ENCODE assay signal across 29 cellular contexts in the genomic region with DNA sequence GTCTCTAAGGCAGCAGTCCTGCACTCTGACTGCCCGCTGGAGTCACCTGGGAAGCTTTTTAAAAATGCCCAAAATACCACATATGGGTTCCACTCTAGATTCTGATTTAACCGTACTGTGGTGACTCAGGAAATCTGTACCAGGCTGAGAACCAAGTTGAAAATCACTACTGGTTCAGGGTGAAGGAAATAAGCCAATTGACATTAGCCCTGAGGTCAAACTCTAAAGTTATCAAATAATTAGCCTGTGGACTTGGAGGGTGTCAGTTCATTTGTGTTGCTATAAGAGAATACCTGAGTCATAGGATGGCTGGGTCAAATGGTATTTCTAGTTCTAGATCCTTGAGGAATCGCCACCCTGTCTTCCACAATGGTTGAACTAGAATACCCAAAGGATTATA.
"Had no signal": no experiment of that assay in that cellular context is flagged by ENCODE, and none has a peak within 500 bp of the region (broad histone marks: within the 10 kb centered on the region; RNA-seq: fewer than 3 reads in every experiment).

No MANE protein-coding gene starts in this region.

- H3K4me1 Mint-ChIP-seq: activated CD8-positive, alpha-beta memory T cell treated with anti-CD3 and anti-CD28 coated beads, Interleukin-2, amount 10 ng/mL, durations not matched to agents 7 days and 5 days; activated naive CD4-positive, alpha-beta T cell treated with anti-CD3 and anti-CD28 coated beads, Interleukin-2, amount 50 U/mL, for 24 hours; activated naive CD8-positive, alpha-beta T cell treated with anti-CD3 and anti-CD28 coated beads for 36 hours; activated naive CD8-positive, alpha-beta T cell treated with anti-CD3 and anti-CD28 coated beads, Interleukin-2, amount 50 U/mL, for 24 hours; WTC11 had no signal

- H3K36me3 ChIP-seq: breast epithelium, cardiac muscle cell, colonic mucosa, gastrocnemius medialis had no signal

- H3K27me3 Mint-ChIP-seq: activated naive CD4-positive, alpha-beta T cell treated with anti-CD3 and anti-CD28 coated beads, Interleukin-2, amount 50 U/mL, for 24 hours; brain had no signal

- H3K4me1 ChIP-seq: breast epithelium, colonic mucosa, gastrocnemius medialis had no signal

- DNase-seq: activated CD4-positive, alpha-beta memory T cell treated with anti-CD3 and anti-CD28 coated beads for 36 hours; activated CD4-positive, alpha-beta T cell treated with anti-CD3 and anti-CD28 coated beads for 1 hour; activated CD4-positive, alpha-beta T cell treated with anti-CD3 and anti-CD28 coated beads for 4 hours; activated CD8-positive, alpha-beta memory T cell treated with anti-CD3 and anti-CD28 coated beads, Interleukin-2, amount 10 ng/mL, durations not matched to agents 7 days and 5 days; activated CD8-positive, alpha-beta memory T cell treated with anti-CD3 and anti-CD28 coated beads, Interleukin-2, amount 50 U/mL, for 4 hours; activated CD8-positive, alpha-beta T cell treated with anti-CD3 and anti-CD28 coated beads, Interleukin-2, amount 10 ng/mL, durations not matched to agents 7 days and 5 days; activated effector memory CD4-positive, alpha-beta T cell treated with anti-CD3 and anti-CD28 coated beads, Interleukin-2, amount 50 U/mL, for 16 hours; activated naive CD4-positive, alpha-beta T cell treated with anti-CD3 and anti-CD28 coated beads for 36 hours; activated naive CD8-positive, alpha-beta T cell treated with anti-CD3 and anti-CD28 coated beads for 36 hours; activated naive CD8-positive, alpha-beta T cell treated with anti-CD3 and anti-CD28 coated beads, Interleukin-2, amount 50 U/mL, for 24 hours; activated T-cell treated with anti-CD3 and anti-CD28 coated beads, Interleukin-2, amount 50 U/mL, for 1 hour; activated T-cell treated with anti-CD3 and anti-CD28 coated beads, Interleukin-2, amount 50 U/mL, for 48 hours; central memory CD4-positive, alpha-beta T cell; cerebellar nuclear complex; colonic mucosa; effector CD8-positive, alpha-beta T cell; foreskin fibroblast; gastrocnemius medialis; head of caudate nucleus; T-helper 2 cell had no signal

- H3K27ac Mint-ChIP-seq: activated CD4-positive, alpha-beta memory T cell treated with anti-CD3 and anti-CD28 coated beads for 36 hours; activated CD8-positive, alpha-beta memory T cell treated with anti-CD3 and anti-CD28 coated beads, Interleukin-2, amount 10 ng/mL, durations not matched to agents 7 days and 5 days; activated CD8-positive, alpha-beta T cell treated with anti-CD3 and anti-CD28 coated beads, Interleukin-2, amount 10 ng/mL, durations not matched to agents 7 days and 5 days; activated naive CD4-positive, alpha-beta T cell treated with anti-CD3 and anti-CD28 coated beads for 36 hours; activated naive CD4-positive, alpha-beta T cell treated with anti-CD3 and anti-CD28 coated beads, Interleukin-2, amount 50 U/mL, for 24 hours; activated naive CD8-positive, alpha-beta T cell treated with anti-CD3 and anti-CD28 coated beads for 36 hours; activated naive CD8-positive, alpha-beta T cell treated with anti-CD3 and anti-CD28 coated beads, Interleukin-2, amount 50 U/mL, for 24 hours; activated T-helper 1 cell treated with anti-CD3 and anti-CD28 coated beads, Interleukin-12 subunit alpha, Interleukin-12 subunit beta, Interleukin-2, Interleukin-4 antibody, amounts not matched to agents 30 ng/mL and 10 ng/mL and 1 ng/mL, durations not matched to agents 14 hours and 24 hours and 36 hours; activated T-helper 2 cell treated with anti-CD3 and anti-CD28 coated beads, Interferon-gamma antibody, Interleukin-2, Interleukin-4, amounts not matched to agents 10 μg/mL and 5 μg/mL and 100 μg/mL, durations not matched to agents 14 hours and 24 hours and 36 hours; brain; WTC11 had no signal

- H3K9me3 ChIP-seq: ascending aorta, breast epithelium, colonic mucosa, gastrocnemius medialis had no signal

- H3K36me3 Mint-ChIP-seq: activated CD4-positive, alpha-beta memory T cell treated with anti-CD3 and anti-CD28 coated beads for 36 hours; activated CD8-positive, alpha-beta memory T cell treated with anti-CD3 and anti-CD28 coated beads, Interleukin-2, amount 10 ng/mL, durations not matched to agents 7 days and 5 days; activated naive CD4-positive, alpha-beta T cell treated with anti-CD3 and anti-CD28 coated beads, Interleukin-2, amount 50 U/mL, for 24 hours; activated naive CD8-positive, alpha-beta T cell treated with anti-CD3 and anti-CD28 coated beads for 36 hours; WTC11 had no signal

- H3K27me3 ChIP-seq: ascending aorta, breast epithelium, cardiac muscle cell, colonic mucosa, gastrocnemius medialis had no signal

- H3K4me3 Mint-ChIP-seq: activated CD4-positive, alpha-beta memory T cell treated with anti-CD3 and anti-CD28 coated beads for 36 hours; activated CD8-positive, alpha-beta memory T cell treated with anti-CD3 and anti-CD28 coated beads, Interleukin-2, amount 10 ng/mL, durations not matched to agents 7 days and 5 days; activated CD8-positive, alpha-beta T cell treated with anti-CD3 and anti-CD28 coated beads, Interleukin-2, amount 10 ng/mL, durations not matched to agents 7 days and 5 days; activated naive CD4-positive, alpha-beta T cell treated with anti-CD3 and anti-CD28 coated beads for 36 hours; activated naive CD4-positive, alpha-beta T cell treated with anti-CD3 and anti-CD28 coated beads, Interleukin-2, amount 50 U/mL, for 24 hours; activated naive CD8-positive, alpha-beta T cell treated with anti-CD3 and anti-CD28 coated beads for 36 hours; activated naive CD8-positive, alpha-beta T cell treated with anti-CD3 and anti-CD28 coated beads, Interleukin-2, amount 50 U/mL, for 24 hours; activated T-helper 1 cell treated with anti-CD3 and anti-CD28 coated beads, Interleukin-12 subunit alpha, Interleukin-12 subunit beta, Interleukin-2, Interleukin-4 antibody, amounts not matched to agents 30 ng/mL and 10 ng/mL and 1 ng/mL, durations not matched to agents 14 hours and 24 hours and 36 hours; brain; WTC11 had no signal

- H3K9me3 Mint-ChIP-seq: activated naive CD4-positive, alpha-beta T cell treated with anti-CD3 and anti-CD28 coated beads for 36 hours; activated naive CD8-positive, alpha-beta T cell treated with anti-CD3 and anti-CD28 coated beads for 36 hours; activated T-helper 1 cell treated with anti-CD3 and anti-CD28 coated beads, Interleukin-12 subunit alpha, Interleukin-12 subunit beta, Interleukin-2, Interleukin-4 antibody, amounts not matched to agents 30 ng/mL and 10 ng/mL and 1 ng/mL, durations not matched to agents 14 hours and 24 hours and 36 hours; activated T-helper 2 cell treated with anti-CD3 and anti-CD28 coated beads, Interferon-gamma antibody, Interleukin-2, Interleukin-4, amounts not matched to agents 10 μg/mL and 5 μg/mL and 100 μg/mL, durations not matched to agents 14 hours and 24 hours and 36 hours; WTC11 had no signal

- ATAC-seq: activated CD8-positive, alpha-beta memory T cell treated with anti-CD3 and anti-CD28 coated beads, Interleukin-2, amount 10 ng/mL, durations not matched to agents 7 days and 5 days; activated CD8-positive, alpha-beta T cell treated with anti-CD3 and anti-CD28 coated beads, Interleukin-2, amount 10 ng/mL, durations not matched to agents 7 days and 5 days; activated naive CD8-positive, alpha-beta T cell treated with anti-CD3 and anti-CD28 coated beads, Interleukin-2, amount 50 U/mL, for 24 hours; gastrocnemius medialis had no signal

- H3K27ac ChIP-seq: ascending aorta, breast epithelium, cardiac muscle cell, colonic mucosa, epithelial cell of prostate, gastrocnemius medialis had no signal

- H3K4me3 ChIP-seq: ascending aorta, breast epithelium, cardiac muscle cell, colonic mucosa, gastrocnemius medialis had no signal
